8 cellular contexts compared by ENCODE assay signal in the genomic region with DNA sequence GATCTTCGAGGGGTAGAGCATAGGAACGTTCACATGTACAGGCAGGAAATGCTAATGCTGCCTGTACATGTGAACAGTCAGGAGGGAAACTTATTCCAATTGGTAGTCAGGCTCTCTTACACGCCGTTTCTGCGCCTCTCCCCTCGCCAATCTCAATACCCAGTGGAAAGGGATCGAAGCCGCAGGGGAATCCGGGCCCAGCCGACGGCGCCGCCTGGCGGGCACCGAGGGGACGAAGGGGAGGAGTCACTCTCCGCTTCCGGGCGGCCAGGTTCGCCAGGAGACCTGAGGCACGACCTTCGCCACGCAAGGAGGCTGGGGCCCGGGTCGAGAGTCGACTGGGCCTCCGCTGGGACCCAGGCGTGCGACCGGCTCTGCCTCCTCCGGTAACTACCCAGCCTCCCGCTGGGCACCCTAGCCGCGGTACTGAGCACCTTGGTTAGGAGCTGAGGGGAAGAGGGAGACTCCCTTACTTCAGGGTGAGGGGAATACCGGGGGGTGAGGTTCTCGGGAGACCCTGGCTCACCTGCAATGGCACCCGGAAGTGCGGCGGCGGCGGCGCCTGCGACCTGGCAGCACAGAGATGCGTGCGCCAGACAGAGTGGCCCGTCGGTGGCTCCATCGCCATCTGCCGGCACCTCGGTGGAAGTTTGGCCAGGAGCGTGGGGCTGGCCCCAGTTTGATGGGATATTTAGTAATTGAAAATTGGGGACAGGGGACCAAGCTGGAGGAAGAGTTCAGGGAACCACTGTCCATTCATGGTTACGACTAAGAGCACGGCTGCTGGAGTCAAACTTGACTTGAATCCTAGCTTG. TPM values are rescaled to one million over a fixed set of nuclear protein-coding genes. Genes with fewer than 3 reads are reported as not detected.
DNase-seq lines count a peak whose midpoint lies in the region; ATAC-seq and TF ChIP-seq lines count a peak whose summit lies in the region.

A gene (minus strand): TSS at position 557 of the 815 bp plus-strand sequence. CDS start 1,026 bp downstream, outside the sequence.

- H3K9me3 Mint-ChIP-seq in natural killer cell = no peaks in the 10 kb centered on the region

- peak; percentile 81 for TF ChIP-seq CTCF in DND-41 (IDR thresholded peaks at IDR 0.05; ENCODE audit: borderline replicate concordance, extremely low read depth, low read length, poor library complexity, severe bottlenecking)
- TF ChIP-seq CTCF in KMS-11 (conservative IDR thresholded peaks at IDR 0.05; ENCODE audit: low read depth, low read length) = peak; percentile 72
- TF ChIP-seq CTCF in fibroblast of mammary gland (conservative IDR thresholded peaks at IDR 0.05; ENCODE audit: control insufficient read depth, insufficient read depth, low read depth, low read length) = peak; percentile 83
- TF ChIP-seq CTCF in natural killer cell (IDR thresholded peaks at IDR 0.05) = peak; percentile 87

- H3K36me3 ChIP-seq in DND-41 (ENCODE audit: insufficient read depth, low read length) (peaks cover 48% of the 10 kb centered on the region), KMS-11 (ENCODE audit: insufficient read depth) (no peaks in the 10 kb centered on the region)

- peaks cover 19 to 37% of the 10 kb centered on the region in 2 donors for H3K4me1 Mint-ChIP-seq in natural killer cell

- H3K9me3 ChIP-seq in DND-41 (ENCODE audit: insufficient read depth, low read length, severe bottlenecking) = no peaks in the 10 kb centered on the region

- peak within 1 kb of the TSS; percentile 86 for H3K4me3 Mint-ChIP-seq in natural killer cell

- peak within 1 kb of the TSS; percentile 75 to 97 for H3K4me3 ChIP-seq in DND-41 (ENCODE audit: low read depth in 1 of 2, low read length in 2 of 2)
- no peak within 1 kb of the TSS for H3K4me3 ChIP-seq in KMS-11 (IDR thresholded peaks at IDR 0.05; ENCODE audit: insufficient read depth, low read depth, low read length)
- H3K4me3 ChIP-seq in fibroblast of mammary gland (ENCODE audit: control insufficient read depth, low read depth, low read length) = peak within 1 kb of the TSS; percentile 99

- ATAC-seq in DND-41 (ENCODE audit: insufficient read depth, low read depth) (peak; percentile 93), GM21723 (IDR thresholded peaks at IDR 0.05; ENCODE audit: unreplicated experiment) (peak; percentile 89), natural killer cell (peak; percentile 93 to 97 (median 94))
- peak; percentile 91 for ATAC-seq in stimulated activated naive CD8-positive, alpha-beta T cell treated with anti-CD3 and anti-CD28 coated beads, Interleukin-15, Interleukin-2, amounts not matched to agents 100 U/mL and 50 U/mL, for 24 hours

- H3K9ac ChIP-seq in DND-41 (ENCODE audit: low read depth, low read length) = peak within 1 kb of the TSS; percentile 97
- H3K9ac ChIP-seq in KMS-11 = peak within 1 kb of the TSS; percentile 98

- DNase-seq in DND-41 = peak; percentile 88
- DNase-seq in RKO (ENCODE audit: low spot score) = peak; percentile 90
- peak; percentile 78 to 82 for DNase-seq in activated T-helper 1 cell treated with anti-CD3 and anti-CD28 coated beads, Interleukin-2, amount 50 U/mL, for 16 hours (ENCODE audit: low read depth in 1 of 2, low spot score in 1 of 2)
- DNase-seq in fibroblast of mammary gland (ENCODE audit: low read depth) = peak; percentile 74
- peak; percentile 85 for DNase-seq in natural killer cell
- peak; percentile 92 for DNase-seq in stimulated activated naive CD8-positive, alpha-beta T cell treated with anti-CD3 and anti-CD28 coated beads, Interleukin-15, Interleukin-2, amounts not matched to agents 100 U/mL and 50 U/mL, for 24 hours

- peaks cover 7% of the 10 kb centered on the region for H3K36me3 Mint-ChIP-seq in natural killer cell

- H2AFZ ChIP-seq in DND-41 (ENCODE audit: low read depth, low read length) = peak within 1 kb of the TSS; percentile 96
- H2AFZ ChIP-seq in KMS-11 (ENCODE audit: low read depth) = peak within 1 kb of the TSS; percentile 89

- H3K4me1 ChIP-seq in DND-41 (ENCODE audit: insufficient read depth, low read length) (peaks cover 24% of the 10 kb centered on the region), KMS-11 (ENCODE audit: low read depth, poor library complexity, severe bottlenecking) (peaks cover 5% of the 10 kb centered on the region)

- intact Hi-C loops in natural killer cell (cut with micrococcal nuclease) = loop anchor here (1.0 kb wide), 3 partner anchors 24 to 636 kb away; a partner anchor contains a TSS

- H3K27me3 ChIP-seq in DND-41 (ENCODE audit: insufficient read depth, low read length, poor library complexity) = no peaks in the 10 kb centered on the region
- H3K27me3 ChIP-seq in KMS-11 (ENCODE audit: insufficient read depth, low read depth) = no peaks in the 10 kb centered on the region

- no peaks in the 10 kb centered on the region for H4K20me1 ChIP-seq in DND-41 (ENCODE audit: insufficient read depth, low read length)
- no peaks in the 10 kb centered on the region for H4K20me1 ChIP-seq in KMS-11 (ENCODE audit: insufficient read depth)

- no peaks in the 10 kb centered on the region for H3K27me3 Mint-ChIP-seq in natural killer cell (ENCODE audit: low read depth in 2 of 2)

- H3K4me2 ChIP-seq in DND-41 (ENCODE audit: insufficient read depth, low read length) (peak within 1 kb of the TSS; percentile 82), KMS-11 (peak within 1 kb of the TSS; percentile 55)

- peak within 1 kb of the TSS; percentile 91 to 93 for H3K27ac Mint-ChIP-seq in natural killer cell

- H3K27ac ChIP-seq in DND-41 (ENCODE audit: low read length) (peak within 1 kb of the TSS; percentile 98), KMS-11 (peak within 1 kb of the TSS; percentile 95)

- H3K79me2 ChIP-seq in DND-41 (ENCODE audit: insufficient read depth, low read length) (peaks cover 20% of the 10 kb centered on the region), KMS-11 (ENCODE audit: insufficient read depth, low read depth) (no peaks in the 10 kb centered on the region)

RNA-seq across cellular contexts. Expression of the gene that starts here (rescaled TPM):
- 10 to 100 TPM; 23.6 to 28.2 (median 27.7) TPM for total RNA-seq in natural killer cell
